Comparison of ENCODE assay signal across 10 cellular contexts in the genomic region with DNA sequence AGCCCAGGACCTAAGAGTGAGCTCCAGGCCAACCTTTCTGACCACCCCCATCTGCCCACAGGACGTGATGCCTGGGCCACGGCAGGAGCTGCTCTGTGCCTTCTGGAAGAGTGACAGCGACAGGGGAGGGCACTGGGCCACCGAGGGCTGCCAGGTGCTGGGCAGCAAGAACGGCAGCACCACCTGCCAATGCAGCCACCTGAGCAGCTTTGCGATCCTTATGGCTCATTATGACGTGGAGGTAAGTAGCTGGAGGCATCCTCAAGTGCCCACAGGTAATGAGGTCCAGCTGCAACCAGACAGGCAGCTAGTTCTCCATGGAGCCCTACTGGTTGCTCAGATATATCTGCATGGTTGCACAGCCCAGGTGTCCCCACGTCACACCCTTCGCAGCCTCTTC. TPM values are rescaled to one million over a fixed set of nuclear protein-coding genes. Genes with fewer than 3 reads are reported as not detected.
DNase-seq lines count a peak whose midpoint lies in the region; FAIRE-seq and TF ChIP-seq lines count a peak whose summit lies in the region.
"Had no signal": no experiment of that assay in that cellular context is flagged by ENCODE, and none has a peak within 500 bp of the region (broad histone marks: within the 10 kb centered on the region; RNA-seq: fewer than 3 reads in every experiment).

No MANE protein-coding gene starts in this region.

- POLR2A ChIA-PET in CD8-positive, alpha-beta memory T cell (lab: Charles Lee): interaction anchor here (0.6 to 1.5 kb wide), 7 partner anchors 11 to 63 kb away, joined by 3 to 11 read pairs (median 4); no protein-coding TSS in a partner anchor

- H3K4me1 ChIP-seq in CD8-positive, alpha-beta memory T cell (ENCODE audit: insufficient read depth, low read length): peaks cover 26% of the 10 kb centered on the region
- peaks cover 6% of the 10 kb centered on the region for H3K4me1 ChIP-seq in osteoblast (ENCODE audit: insufficient read depth, low read length)
- peaks cover 2% of the 10 kb centered on the region for H3K4me1 ChIP-seq in effector memory CD4-positive, alpha-beta T cell (ENCODE audit: control insufficient read depth, insufficient read depth, low read length, poor library complexity, severe bottlenecking)

- no peak overlapping the region for H3K27ac ChIP-seq in CD8-positive, alpha-beta memory T cell (ENCODE audit: low read depth, low read length)
- no peak overlapping the region for H3K27ac ChIP-seq in osteoblast (ENCODE audit: low read depth, low read length)
- no peak overlapping the region for H3K27ac ChIP-seq in effector memory CD4-positive, alpha-beta T cell (ENCODE audit: insufficient read depth, low read length, poor library complexity, severe bottlenecking)
- H3K27ac ChIP-seq: C4-2B, suprapubic skin had no signal

- CTCF ChIA-PET in CD8-positive, alpha-beta memory T cell (lab: Charles Lee): interaction anchor here (0.9 to 14.4 kb wide), 5 partner anchors 24 to 268 kb away, joined by 5 to 186 read pairs (median 37); a partner anchor contains a TSS

- no peak overlapping the region for H3K4me3 ChIP-seq in CD8-positive, alpha-beta memory T cell (ENCODE audit: low read length)
- H3K4me3 ChIP-seq in lower leg skin (ENCODE audit: low read depth, poor library complexity, severe bottlenecking) (no peak overlapping the region), osteoblast (ENCODE audit: insufficient read depth, low read length) (no peak overlapping the region)
- H3K4me3 ChIP-seq in effector memory CD4-positive, alpha-beta T cell (ENCODE audit: insufficient read depth, low read depth, low read length, poor library complexity, severe bottlenecking): no peak overlapping the region
- H3K4me3 ChIP-seq: suprapubic skin had no signal

- no peaks in the 10 kb centered on the region for H3K9me3 Mint-ChIP-seq in CD8-positive, alpha-beta memory T cell
- H3K9me3 Mint-ChIP-seq: activated CD4-positive, alpha-beta T cell treated with anti-CD3 and anti-CD28 coated beads, Interleukin-2, amount 10 ng/mL, durations not matched to agents 7 days and 5 days had no signal

- H3K27ac Mint-ChIP-seq in CD8-positive, alpha-beta memory T cell: peak overlapping the region; percentile 35 to 97 (median 64)
- H3K27ac Mint-ChIP-seq: activated CD4-positive, alpha-beta T cell treated with anti-CD3 and anti-CD28 coated beads, Interleukin-2, amount 10 ng/mL, durations not matched to agents 7 days and 5 days had no signal

- peak; percentile 38 for FAIRE-seq in GM12891 (lab: Jason Lieb, UNC)

- H3K4me3 Mint-ChIP-seq in CD8-positive, alpha-beta memory T cell: peak overlapping the region in 2 of 7 donors; percentile 58 to 83
- H3K4me3 Mint-ChIP-seq: activated CD4-positive, alpha-beta T cell treated with anti-CD3 and anti-CD28 coated beads, Interleukin-2, amount 10 ng/mL, durations not matched to agents 7 days and 5 days had no signal

- H3K4me1 Mint-ChIP-seq in CD8-positive, alpha-beta memory T cell: peaks cover under 1 to 39% (median 11%) of the 10 kb centered on the region in 3 donors

- H3K27me3 ChIP-seq in CD8-positive, alpha-beta memory T cell (ENCODE audit: insufficient read depth, low read length, poor library complexity, severe bottlenecking): no peaks in the 10 kb centered on the region
- H3K27me3 ChIP-seq in osteoblast (ENCODE audit: insufficient read depth, low read length): no peaks in the 10 kb centered on the region
- no peaks in the 10 kb centered on the region for H3K27me3 ChIP-seq in effector memory CD4-positive, alpha-beta T cell (replicated peaks; ENCODE audit: control insufficient read depth, insufficient read depth, low read length, poor library complexity, severe bottlenecking)
- H3K27me3 ChIP-seq: suprapubic skin had no signal

- H3K9me3 ChIP-seq in CD8-positive, alpha-beta memory T cell (ENCODE audit: low read length): no peaks in the 10 kb centered on the region
- H3K9me3 ChIP-seq in osteoblast (ENCODE audit: low read depth, low read length): no peaks in the 10 kb centered on the region
- no peaks in the 10 kb centered on the region for H3K9me3 ChIP-seq in effector memory CD4-positive, alpha-beta T cell (ENCODE audit: control insufficient read depth, low read length)
- H3K9me3 ChIP-seq: suprapubic skin had no signal

- H3K79me2 ChIP-seq in osteoblast (ENCODE audit: insufficient read depth, low read length): no peaks in the 10 kb centered on the region

- DNase-seq in CD8-positive, alpha-beta memory T cell: peak in 1 of 5 donors; percentile 1
- DNase-seq in GM12891 (ENCODE audit: insufficient read length, low spot score) (no peak), NCI-H510A treated with DMSO at 0.1 percent for 48 hours (lab: John Stamatoyannopoulos, UW) (peak; percentile 87), ecto neural progenitor cell (ENCODE audit: low spot score) (peak; percentile 41), lower leg skin (ENCODE audit: low spot score in 2 of 2) (no peak), osteoblast (ENCODE audit: insufficient read length, low spot score, missing footprints) (no peak)
- DNase-seq in effector memory CD4-positive, alpha-beta T cell: no peak
- DNase-seq: activated CD4-positive, alpha-beta T cell treated with anti-CD3 and anti-CD28 coated beads, Interleukin-2, amount 10 ng/mL, durations not matched to agents 7 days and 5 days had no signal

- no peak overlapping the region for H2AFZ ChIP-seq in osteoblast (ENCODE audit: low read length)

- peaks cover 0 to 9% of the 10 kb centered on the region in 2 donors for H3K27me3 Mint-ChIP-seq in CD8-positive, alpha-beta memory T cell
- H3K27me3 Mint-ChIP-seq: activated CD4-positive, alpha-beta T cell treated with anti-CD3 and anti-CD28 coated beads, Interleukin-2, amount 10 ng/mL, durations not matched to agents 7 days and 5 days had no signal

- H3K36me3 Mint-ChIP-seq in CD8-positive, alpha-beta memory T cell: peaks cover 12 to 82% (median 13%) of the 10 kb centered on the region in 3 donors

- peaks cover 63% of the 10 kb centered on the region for H3K36me3 ChIP-seq in CD8-positive, alpha-beta memory T cell (ENCODE audit: insufficient read depth, low read length)
- H3K36me3 ChIP-seq in osteoblast (ENCODE audit: insufficient read depth, low read length): peaks cover 81% of the 10 kb centered on the region
- H3K36me3 ChIP-seq in effector memory CD4-positive, alpha-beta T cell (ENCODE audit: control insufficient read depth, insufficient read depth, low read length): peaks cover 82% of the 10 kb centered on the region

- TF ChIP-seq CTCF in lower leg skin (IDR thresholded peaks at IDR 0.05): no peak
- TF ChIP-seq CTCF in osteoblast (IDR thresholded peaks at IDR 0.05; ENCODE audit: extremely low read depth, low read depth, low read length): no peak

- H4K20me1 ChIP-seq in osteoblast (ENCODE audit: insufficient read depth, low read length): peaks cover 18% of the 10 kb centered on the region

- H3K4me2 ChIP-seq in osteoblast (ENCODE audit: insufficient read depth, low read length): no peak overlapping the region

- WGBS in lower leg skin, 2 donors: 64 to 68% methylated on average over 6 to 9 of the region's 9 CpGs

- TF ChIP-seq POLR2A in GM12891 (IDR thresholded peaks at IDR 0.05; ENCODE audit: low read depth, low read length): peak; percentile 36
- TF ChIP-seq POLR2A in lower leg skin (IDR thresholded peaks at IDR 0.05): no peak

- intact Hi-C loops in lower leg skin (cut with DNase I; ENCODE audit: low total_unique reads): no loop called here

TF ChIP-seq in GM12891, 5 proteins besides CTCF, POLR2A, EP300 and RAD21:
- TF ChIP-seq POU2F2 (IDR thresholded peaks at IDR 0.05; ENCODE audit: low read depth, low read length): no peak
- TF ChIP-seq SPI1 (IDR thresholded peaks at IDR 0.05; ENCODE audit: low read depth, low read length): no peak
- no peak for TF ChIP-seq PAX5 (IDR thresholded peaks at IDR 0.05; ENCODE audit: insufficient read depth, low read length, severe bottlenecking)
- TF ChIP-seq TAF1 (IDR thresholded peaks at IDR 0.05; ENCODE audit: low read depth, low read length): no peak
- TF ChIP-seq POLR2AphosphoS5 (IDR thresholded peaks at IDR 0.05; ENCODE audit: low read depth, low read length): no peak

RNA-seq across cellular contexts. Expression of a gene that starts 14.8 kb away (rescaled TPM):
- total RNA-seq in CD8-positive, alpha-beta memory T cell: 100 to 1,000 TPM; 298 to 302 TPM
- 110 TPM for polyA plus RNA-seq in CD8-positive, alpha-beta memory T cell
- polyA plus RNA-seq in GM12891 (2012; ENCODE audit: low read depth, missing spikeins): 153 TPM
- total RNA-seq in lower leg skin (100 to 1,000 TPM in 1 of 4 donors, 10 to 100 TPM in 3; 65.7 to 128 (median 76.4) TPM), osteoblast (42.1 and 49.2 TPM in 2 replicates)

RNA-seq across cellular contexts. Expression of a gene that starts 23.1 kb away (rescaled TPM):
- total RNA-seq in CD8-positive, alpha-beta memory T cell: 100 to 1,000 TPM; 231 to 233 TPM
- 311 TPM for polyA plus RNA-seq in CD8-positive, alpha-beta memory T cell
- 59.8 TPM for polyA plus RNA-seq in GM12891 (2012; ENCODE audit: low read depth, missing spikeins)
- total RNA-seq in lower leg skin (10 to 100 TPM in 3 of 4 donors, 1 to 10 TPM in 1; 8.0 to 18.6 (median 15.6) TPM), osteoblast (16.8 and 25.3 TPM in 2 replicates)

RNA-seq across cellular contexts. Expression of a gene that starts 28.8 kb away (rescaled TPM):
- 100 to 1,000 TPM; 177 to 205 TPM for total RNA-seq in CD8-positive, alpha-beta memory T cell
- polyA plus RNA-seq in CD8-positive, alpha-beta memory T cell: 86.6 TPM
- 77.0 TPM for polyA plus RNA-seq in GM12891 (2012; ENCODE audit: low read depth, missing spikeins)
- 10 to 100 TPM; 13.2 to 30.9 (median 16.4) TPM for total RNA-seq in lower leg skin
- total RNA-seq in osteoblast: 138 and 167 TPM in 2 replicates

Comparison
In these comparisons a context has a peak if more than half of its experiments do, and no peak if none do; other contexts are left out.
1. DNase-seq: peak in NCI-H510A treated with DMSO at 0.1 percent for 48 hours (single experiment) and ecto neural progenitor cell (single experiment); none in GM12891 (single experiment), lower leg skin (0 of 2), osteoblast (single experiment) and effector memory CD4-positive, alpha-beta T cell (0 of 3).